35 cellular contexts compared by ENCODE assay signal in genomic region chr12:111218499-111218898, GRCh38.
"Had no signal": no experiment of that assay in that cellular context is flagged by ENCODE, and none has a peak within 500 bp of the region (broad histone marks: within the 10 kb centered on the region; RNA-seq: fewer than 3 reads in every experiment).

No MANE protein-coding gene starts in this region.

- H3K4me3 Mint-ChIP-seq: activated CD4-positive, alpha-beta T cell treated with anti-CD3 and anti-CD28 coated beads, Interleukin-2, amount 10 ng/mL, durations not matched to agents 24 days and 14 days; activated CD8-positive, alpha-beta T cell treated with anti-CD3 and anti-CD28 coated beads for 36 hours; activated naive CD8-positive, alpha-beta T cell treated with anti-CD3 and anti-CD28 coated beads for 36 hours; activated T-cell treated with anti-CD3 and anti-CD28 coated beads, Interleukin-2, amount 50 U/mL, for 72 hours; activated T-helper 17 cell treated with anti-CD3 and anti-CD28 coated beads, Interleukin-2, amount 50 U/mL, for 72 hours had no signal

- H3K27me3 ChIP-seq: brain microvascular endothelial cell, Peyer's patch had no signal

- ATAC-seq: activated CD8-positive, alpha-beta T cell treated with anti-CD3 and anti-CD28 coated beads for 36 hours; activated T-cell treated with anti-CD3 and anti-CD28 coated beads, Interleukin-2, amount 50 U/mL, for 72 hours; activated T-helper 17 cell treated with anti-CD3 and anti-CD28 coated beads, Interleukin-2, amount 50 U/mL, for 72 hours; PC-3; SK-N-SH treated with all-trans-retinoic acid at 6 μM for 48 hours had no signal

- H3K9me3 ChIP-seq: MG63, Peyer's patch, SJSA1 had no signal

- H3K4me1 ChIP-seq: Peyer's patch, SJSA1 had no signal

- H3K36me3 ChIP-seq: brain microvascular endothelial cell, MG63, Peyer's patch, SJSA1, WERI-Rb-1 had no signal

- H3K4me3 ChIP-seq: MG63, Peyer's patch, SJSA1 had no signal

- H3K36me3 Mint-ChIP-seq: activated naive CD8-positive, alpha-beta T cell treated with anti-CD3 and anti-CD28 coated beads for 36 hours had no signal

- H3K27ac ChIP-seq: brain microvascular endothelial cell, Peyer's patch, SJSA1, WERI-Rb-1 had no signal

- H3K9me3 Mint-ChIP-seq: activated CD4-positive, alpha-beta T cell treated with anti-CD3 and anti-CD28 coated beads, Interleukin-2, amount 10 ng/mL, durations not matched to agents 24 days and 14 days; activated CD8-positive, alpha-beta T cell treated with anti-CD3 and anti-CD28 coated beads for 36 hours; activated naive CD8-positive, alpha-beta T cell treated with anti-CD3 and anti-CD28 coated beads for 36 hours; activated T-cell treated with anti-CD3 and anti-CD28 coated beads, Interleukin-2, amount 50 U/mL, for 72 hours; activated T-helper 17 cell treated with anti-CD3 and anti-CD28 coated beads, Interleukin-2, amount 50 U/mL, for 72 hours had no signal

- H3K27me3 Mint-ChIP-seq: activated CD4-positive, alpha-beta T cell treated with anti-CD3 and anti-CD28 coated beads, Interleukin-2, amount 10 ng/mL, durations not matched to agents 24 days and 14 days; activated CD8-positive, alpha-beta T cell treated with anti-CD3 and anti-CD28 coated beads for 36 hours; activated naive CD8-positive, alpha-beta T cell treated with anti-CD3 and anti-CD28 coated beads for 36 hours had no signal

- H3K27ac Mint-ChIP-seq: activated CD4-positive, alpha-beta T cell treated with anti-CD3 and anti-CD28 coated beads, Interleukin-2, amount 10 ng/mL, durations not matched to agents 24 days and 14 days; activated CD8-positive, alpha-beta T cell treated with anti-CD3 and anti-CD28 coated beads for 36 hours; activated naive CD8-positive, alpha-beta T cell treated with anti-CD3 and anti-CD28 coated beads for 36 hours; activated T-cell treated with anti-CD3 and anti-CD28 coated beads, Interleukin-2, amount 50 U/mL, for 72 hours; activated T-helper 17 cell treated with anti-CD3 and anti-CD28 coated beads, Interleukin-2, amount 50 U/mL, for 72 hours had no signal

- DNase-seq: activated CD4-positive, alpha-beta T cell treated with anti-CD3 and anti-CD28 coated beads, Interleukin-2, amount 10 ng/mL, durations not matched to agents 24 days and 14 days; activated CD4-positive, alpha-beta T cell treated with anti-CD3 and anti-CD28 coated beads, Interleukin-2, amount 50 U/mL, for 4 hours; activated CD8-positive, alpha-beta T cell treated with anti-CD3 and anti-CD28 coated beads for 36 hours; activated effector memory CD4-positive, alpha-beta T cell treated with anti-CD3 and anti-CD28 coated beads, Interleukin-2, amount 50 U/mL, for 16 hours; activated naive CD4-positive, alpha-beta T cell; activated naive CD4-positive, alpha-beta T cell treated with anti-CD3 and anti-CD28 coated beads, Interleukin-2, amount 50 U/mL, for 16 hours; activated naive CD8-positive, alpha-beta T cell treated with anti-CD3 and anti-CD28 coated beads for 36 hours; activated T-cell treated with anti-CD3 and anti-CD28 coated beads, Interleukin-2, amount 50 U/mL, for 1 hour; activated T-cell treated with anti-CD3 and anti-CD28 coated beads, Interleukin-2, amount 50 U/mL, for 72 hours; amniotic stem cell; aorta; brain microvascular endothelial cell; central memory CD4-positive, alpha-beta T cell; Kasumi-1; MG63; MV-4-11; NCI-H1092; NCI-H146; NCI-H187; NCI-H2029 treated with DMSO at 0.1 percent for 48 hours; NCI-H2107; NCI-H2171; NCI-H510A; NCI-H748 treated with DMSO at 0.1 percent for 48 hours; NK-92 treated with Interleukin-12 subunit alpha and Interleukin-12 subunit beta, amount 100 ng/mL, for 24 hours; PC-3; Peyer's patch; RPMI8226; SHP77 treated with DMSO at 0.1 percent for 48 hours; SW 1271; T1000; WERI-Rb-1 had no signal

- H3K4me1 Mint-ChIP-seq: activated CD4-positive, alpha-beta T cell treated with anti-CD3 and anti-CD28 coated beads, Interleukin-2, amount 10 ng/mL, durations not matched to agents 24 days and 14 days; activated naive CD8-positive, alpha-beta T cell treated with anti-CD3 and anti-CD28 coated beads for 36 hours; activated T-helper 17 cell treated with anti-CD3 and anti-CD28 coated beads, Interleukin-2, amount 50 U/mL, for 72 hours had no signal
